1 cellular context compared by ENCODE assay signal in the genomic region with DNA sequence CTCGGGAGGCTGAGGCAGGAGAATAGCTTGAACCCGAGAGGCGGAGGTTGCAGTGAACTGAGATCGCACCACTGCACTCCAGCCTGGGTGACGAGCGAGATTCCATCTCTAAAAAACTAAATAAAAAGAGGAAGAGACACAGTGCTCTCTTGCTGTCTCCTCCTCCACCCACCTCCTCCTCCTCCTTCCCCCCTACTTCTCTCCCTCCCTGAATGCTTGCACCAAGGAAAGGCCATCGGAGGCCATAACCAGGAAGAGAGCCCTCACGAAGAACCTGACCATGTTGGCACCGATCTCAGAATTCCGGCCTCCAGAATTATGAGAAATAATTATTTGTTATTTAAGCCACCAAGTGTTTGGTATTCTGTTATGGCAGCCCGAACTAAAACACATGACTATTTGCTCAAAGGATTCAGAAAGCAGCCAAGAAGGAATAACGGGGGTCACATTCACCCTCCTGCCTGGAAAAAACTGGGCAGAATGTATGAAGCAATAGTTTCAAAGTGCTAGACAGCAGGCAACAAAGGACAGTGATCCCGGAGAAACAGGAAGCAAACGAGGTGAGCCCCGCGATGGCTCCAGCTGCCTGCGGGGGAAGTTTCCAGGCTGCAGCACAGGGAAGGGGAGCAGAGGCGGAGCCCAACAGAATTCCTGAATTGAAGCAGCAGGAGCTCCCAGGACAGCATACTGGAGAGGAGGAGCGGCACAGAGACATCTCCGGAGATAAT.
A peak's percentile ranks its signal among the peaks of the same experiment; 100 is the strongest.
TF ChIP-seq lines count a peak whose summit lies in the region.

No MANE protein-coding gene starts in this region.

TF ChIP-seq in HepG2, 621 proteins besides CTCF, POLR2A, EP300 and RAD21 (continued from another document and continues in another):
- TF ChIP-seq, protein P1, sequence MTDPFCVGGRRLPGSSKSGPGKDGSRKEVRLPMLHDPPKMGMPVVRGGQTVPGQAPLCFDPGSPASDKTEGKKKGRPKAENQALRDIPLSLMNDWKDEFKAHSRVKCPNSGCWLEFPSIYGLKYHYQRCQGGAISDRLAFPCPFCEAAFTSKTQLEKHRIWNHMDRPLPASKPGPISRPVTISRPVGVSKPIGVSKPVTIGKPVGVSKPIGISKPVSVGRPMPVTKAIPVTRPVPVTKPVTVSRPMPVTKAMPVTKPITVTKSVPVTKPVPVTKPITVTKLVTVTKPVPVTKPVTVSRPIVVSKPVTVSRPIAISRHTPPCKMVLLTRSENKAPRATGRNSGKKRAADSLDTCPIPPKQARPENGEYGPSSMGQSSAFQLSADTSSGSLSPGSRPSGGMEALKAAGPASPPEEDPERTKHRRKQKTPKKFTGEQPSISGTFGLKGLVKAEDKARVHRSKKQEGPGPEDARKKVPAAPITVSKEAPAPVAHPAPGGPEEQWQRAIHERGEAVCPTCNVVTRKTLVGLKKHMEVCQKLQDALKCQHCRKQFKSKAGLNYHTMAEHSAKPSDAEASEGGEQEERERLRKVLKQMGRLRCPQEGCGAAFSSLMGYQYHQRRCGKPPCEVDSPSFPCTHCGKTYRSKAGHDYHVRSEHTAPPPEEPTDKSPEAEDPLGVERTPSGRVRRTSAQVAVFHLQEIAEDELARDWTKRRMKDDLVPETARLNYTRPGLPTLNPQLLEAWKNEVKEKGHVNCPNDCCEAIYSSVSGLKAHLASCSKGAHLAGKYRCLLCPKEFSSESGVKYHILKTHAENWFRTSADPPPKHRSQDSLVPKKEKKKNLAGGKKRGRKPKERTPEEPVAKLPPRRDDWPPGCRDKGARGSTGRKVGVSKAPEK (CRISPR knock-in tag; IDR thresholded peaks at IDR 0.05; ENCODE audit: borderline replicate concordance): no peak
- TF ChIP-seq, protein P2, sequence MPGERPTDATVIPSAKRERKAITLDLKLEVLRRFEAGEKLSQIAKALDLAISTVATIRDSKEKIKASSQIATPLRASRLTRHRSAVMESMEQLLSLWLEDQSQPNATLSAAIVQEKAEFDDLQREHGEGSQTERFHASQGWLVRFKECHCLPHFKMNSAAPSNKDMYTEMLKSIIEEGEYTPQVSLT (CRISPR knock-in tag; IDR thresholded peaks at IDR 0.05; ENCODE audit: borderline replicate concordance, low read depth): no peak
- TF ChIP-seq, protein P3, sequence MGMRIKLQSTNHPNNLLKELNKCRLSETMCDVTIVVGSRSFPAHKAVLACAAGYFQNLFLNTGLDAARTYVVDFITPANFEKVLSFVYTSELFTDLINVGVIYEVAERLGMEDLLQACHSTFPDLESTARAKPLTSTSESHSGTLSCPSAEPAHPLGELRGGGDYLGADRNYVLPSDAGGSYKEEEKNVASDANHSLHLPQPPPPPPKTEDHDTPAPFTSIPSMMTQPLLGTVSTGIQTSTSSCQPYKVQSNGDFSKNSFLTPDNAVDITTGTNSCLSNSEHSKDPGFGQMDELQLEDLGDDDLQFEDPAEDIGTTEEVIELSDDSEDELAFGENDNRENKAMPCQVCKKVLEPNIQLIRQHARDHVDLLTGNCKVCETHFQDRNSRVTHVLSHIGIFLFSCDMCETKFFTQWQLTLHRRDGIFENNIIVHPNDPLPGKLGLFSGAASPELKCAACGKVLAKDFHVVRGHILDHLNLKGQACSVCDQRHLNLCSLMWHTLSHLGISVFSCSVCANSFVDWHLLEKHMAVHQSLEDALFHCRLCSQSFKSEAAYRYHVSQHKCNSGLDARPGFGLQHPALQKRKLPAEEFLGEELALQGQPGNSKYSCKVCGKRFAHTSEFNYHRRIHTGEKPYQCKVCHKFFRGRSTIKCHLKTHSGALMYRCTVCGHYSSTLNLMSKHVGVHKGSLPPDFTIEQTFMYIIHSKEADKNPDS (CRISPR knock-in tag; IDR thresholded peaks at IDR 0.05): no peak
- TF ChIP-seq ATF7-NPFF (CRISPR knock-in tag; IDR thresholded peaks at IDR 0.05; ENCODE audit: low read depth) (no peak), CHD2 (IDR thresholded peaks at IDR 0.05; ENCODE audit: low read depth, low read length) (0 out of 2 replicates have a peak, but pooled peaks have one; percentile 41), ZNF326 (CRISPR knock-in tag; IDR thresholded peaks at IDR 0.05; ENCODE audit: borderline replicate concordance) (no peak), HMGA1 (CRISPR knock-in tag; conservative IDR thresholded peaks at IDR 0.05) (no peak), ZNF256 (CRISPR knock-in tag; conservative IDR thresholded peaks at IDR 0.05) (no peak), NCOA5 (CRISPR knock-in tag; IDR thresholded peaks at IDR 0.05) (no peak), KDM5B (CRISPR knock-in tag; IDR thresholded peaks at IDR 0.05; ENCODE audit: borderline replicate concordance) (peak; percentile 38; the same call in 1 of the 2 replicates), SRF (IDR thresholded peaks at IDR 0.05; ENCODE audit: low read depth, low read length) (no peak), NR1H2 (CRISPR knock-in tag; IDR thresholded peaks at IDR 0.05; ENCODE audit: borderline replicate concordance, low read depth) (no peak), CC2D1A (CRISPR knock-in tag; IDR thresholded peaks at IDR 0.05) (no peak), RELA (CRISPR knock-in tag; IDR thresholded peaks at IDR 0.05) (no peak)
- TF ChIP-seq, protein P4, sequence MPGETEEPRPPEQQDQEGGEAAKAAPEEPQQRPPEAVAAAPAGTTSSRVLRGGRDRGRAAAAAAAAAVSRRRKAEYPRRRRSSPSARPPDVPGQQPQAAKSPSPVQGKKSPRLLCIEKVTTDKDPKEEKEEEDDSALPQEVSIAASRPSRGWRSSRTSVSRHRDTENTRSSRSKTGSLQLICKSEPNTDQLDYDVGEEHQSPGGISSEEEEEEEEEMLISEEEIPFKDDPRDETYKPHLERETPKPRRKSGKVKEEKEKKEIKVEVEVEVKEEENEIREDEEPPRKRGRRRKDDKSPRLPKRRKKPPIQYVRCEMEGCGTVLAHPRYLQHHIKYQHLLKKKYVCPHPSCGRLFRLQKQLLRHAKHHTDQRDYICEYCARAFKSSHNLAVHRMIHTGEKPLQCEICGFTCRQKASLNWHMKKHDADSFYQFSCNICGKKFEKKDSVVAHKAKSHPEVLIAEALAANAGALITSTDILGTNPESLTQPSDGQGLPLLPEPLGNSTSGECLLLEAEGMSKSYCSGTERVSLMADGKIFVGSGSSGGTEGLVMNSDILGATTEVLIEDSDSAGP (CRISPR knock-in tag; IDR thresholded peaks at IDR 0.05; ENCODE audit: borderline replicate concordance): peak; percentile 52; the same call in 1 of the 2 replicates
- TF ChIP-seq, protein P5, sequence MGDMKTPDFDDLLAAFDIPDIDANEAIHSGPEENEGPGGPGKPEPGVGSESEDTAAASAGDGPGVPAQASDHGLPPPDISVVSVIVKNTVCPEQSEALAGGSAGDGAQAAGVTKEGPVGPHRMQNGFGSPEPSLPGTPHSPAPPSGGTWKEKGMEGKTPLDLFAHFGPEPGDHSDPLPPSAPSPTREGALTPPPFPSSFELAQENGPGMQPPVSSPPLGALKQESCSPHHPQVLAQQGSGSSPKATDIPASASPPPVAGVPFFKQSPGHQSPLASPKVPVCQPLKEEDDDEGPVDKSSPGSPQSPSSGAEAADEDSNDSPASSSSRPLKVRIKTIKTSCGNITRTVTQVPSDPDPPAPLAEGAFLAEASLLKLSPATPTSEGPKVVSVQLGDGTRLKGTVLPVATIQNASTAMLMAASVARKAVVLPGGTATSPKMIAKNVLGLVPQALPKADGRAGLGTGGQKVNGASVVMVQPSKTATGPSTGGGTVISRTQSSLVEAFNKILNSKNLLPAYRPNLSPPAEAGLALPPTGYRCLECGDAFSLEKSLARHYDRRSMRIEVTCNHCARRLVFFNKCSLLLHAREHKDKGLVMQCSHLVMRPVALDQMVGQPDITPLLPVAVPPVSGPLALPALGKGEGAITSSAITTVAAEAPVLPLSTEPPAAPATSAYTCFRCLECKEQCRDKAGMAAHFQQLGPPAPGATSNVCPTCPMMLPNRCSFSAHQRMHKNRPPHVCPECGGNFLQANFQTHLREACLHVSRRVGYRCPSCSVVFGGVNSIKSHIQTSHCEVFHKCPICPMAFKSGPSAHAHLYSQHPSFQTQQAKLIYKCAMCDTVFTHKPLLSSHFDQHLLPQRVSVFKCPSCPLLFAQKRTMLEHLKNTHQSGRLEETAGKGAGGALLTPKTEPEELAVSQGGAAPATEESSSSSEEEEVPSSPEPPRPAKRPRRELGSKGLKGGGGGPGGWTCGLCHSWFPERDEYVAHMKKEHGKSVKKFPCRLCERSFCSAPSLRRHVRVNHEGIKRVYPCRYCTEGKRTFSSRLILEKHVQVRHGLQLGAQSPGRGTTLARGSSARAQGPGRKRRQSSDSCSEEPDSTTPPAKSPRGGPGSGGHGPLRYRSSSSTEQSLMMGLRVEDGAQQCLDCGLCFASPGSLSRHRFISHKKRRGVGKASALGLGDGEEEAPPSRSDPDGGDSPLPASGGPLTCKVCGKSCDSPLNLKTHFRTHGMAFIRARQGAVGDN (CRISPR knock-in tag; IDR thresholded peaks at IDR 0.05): peak; percentile 94
- TF ChIP-seq, protein P6, sequence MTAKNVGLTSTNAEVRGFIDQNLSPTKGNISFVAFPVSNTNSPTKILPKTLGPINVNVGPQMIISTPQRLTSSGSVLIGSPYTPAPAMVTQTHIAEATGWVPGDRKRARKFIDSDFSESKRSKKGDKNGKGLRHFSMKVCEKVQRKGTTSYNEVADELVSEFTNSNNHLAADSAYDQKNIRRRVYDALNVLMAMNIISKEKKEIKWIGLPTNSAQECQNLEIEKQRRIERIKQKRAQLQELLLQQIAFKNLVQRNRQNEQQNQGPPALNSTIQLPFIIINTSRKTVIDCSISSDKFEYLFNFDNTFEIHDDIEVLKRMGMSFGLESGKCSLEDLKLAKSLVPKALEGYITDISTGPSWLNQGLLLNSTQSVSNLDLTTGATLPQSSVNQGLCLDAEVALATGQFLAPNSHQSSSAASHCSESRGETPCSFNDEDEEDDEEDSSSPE (CRISPR knock-in tag; IDR thresholded peaks at IDR 0.05): no peak
- TF ChIP-seq, protein P7, sequence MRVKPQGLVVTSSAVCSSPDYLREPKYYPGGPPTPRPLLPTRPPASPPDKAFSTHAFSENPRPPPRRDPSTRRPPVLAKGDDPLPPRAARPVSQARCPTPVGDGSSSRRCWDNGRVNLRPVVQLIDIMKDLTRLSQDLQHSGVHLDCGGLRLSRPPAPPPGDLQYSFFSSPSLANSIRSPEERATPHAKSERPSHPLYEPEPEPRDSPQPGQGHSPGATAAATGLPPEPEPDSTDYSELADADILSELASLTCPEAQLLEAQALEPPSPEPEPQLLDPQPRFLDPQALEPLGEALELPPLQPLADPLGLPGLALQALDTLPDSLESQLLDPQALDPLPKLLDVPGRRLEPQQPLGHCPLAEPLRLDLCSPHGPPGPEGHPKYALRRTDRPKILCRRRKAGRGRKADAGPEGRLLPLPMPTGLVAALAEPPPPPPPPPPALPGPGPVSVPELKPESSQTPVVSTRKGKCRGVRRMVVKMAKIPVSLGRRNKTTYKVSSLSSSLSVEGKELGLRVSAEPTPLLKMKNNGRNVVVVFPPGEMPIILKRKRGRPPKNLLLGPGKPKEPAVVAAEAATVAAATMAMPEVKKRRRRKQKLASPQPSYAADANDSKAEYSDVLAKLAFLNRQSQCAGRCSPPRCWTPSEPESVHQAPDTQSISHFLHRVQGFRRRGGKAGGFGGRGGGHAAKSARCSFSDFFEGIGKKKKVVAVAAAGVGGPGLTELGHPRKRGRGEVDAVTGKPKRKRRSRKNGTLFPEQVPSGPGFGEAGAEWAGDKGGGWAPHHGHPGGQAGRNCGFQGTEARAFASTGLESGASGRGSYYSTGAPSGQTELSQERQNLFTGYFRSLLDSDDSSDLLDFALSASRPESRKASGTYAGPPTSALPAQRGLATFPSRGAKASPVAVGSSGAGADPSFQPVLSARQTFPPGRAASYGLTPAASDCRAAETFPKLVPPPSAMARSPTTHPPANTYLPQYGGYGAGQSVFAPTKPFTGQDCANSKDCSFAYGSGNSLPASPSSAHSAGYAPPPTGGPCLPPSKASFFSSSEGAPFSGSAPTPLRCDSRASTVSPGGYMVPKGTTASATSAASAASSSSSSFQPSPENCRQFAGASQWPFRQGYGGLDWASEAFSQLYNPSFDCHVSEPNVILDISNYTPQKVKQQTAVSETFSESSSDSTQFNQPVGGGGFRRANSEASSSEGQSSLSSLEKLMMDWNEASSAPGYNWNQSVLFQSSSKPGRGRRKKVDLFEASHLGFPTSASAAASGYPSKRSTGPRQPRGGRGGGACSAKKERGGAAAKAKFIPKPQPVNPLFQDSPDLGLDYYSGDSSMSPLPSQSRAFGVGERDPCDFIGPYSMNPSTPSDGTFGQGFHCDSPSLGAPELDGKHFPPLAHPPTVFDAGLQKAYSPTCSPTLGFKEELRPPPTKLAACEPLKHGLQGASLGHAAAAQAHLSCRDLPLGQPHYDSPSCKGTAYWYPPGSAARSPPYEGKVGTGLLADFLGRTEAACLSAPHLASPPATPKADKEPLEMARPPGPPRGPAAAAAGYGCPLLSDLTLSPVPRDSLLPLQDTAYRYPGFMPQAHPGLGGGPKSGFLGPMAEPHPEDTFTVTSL (CRISPR knock-in tag; IDR thresholded peaks at IDR 0.05; ENCODE audit: borderline replicate concordance): peak; percentile 35; the same call in 1 of the 2 replicates
- TF ChIP-seq, protein P8, sequence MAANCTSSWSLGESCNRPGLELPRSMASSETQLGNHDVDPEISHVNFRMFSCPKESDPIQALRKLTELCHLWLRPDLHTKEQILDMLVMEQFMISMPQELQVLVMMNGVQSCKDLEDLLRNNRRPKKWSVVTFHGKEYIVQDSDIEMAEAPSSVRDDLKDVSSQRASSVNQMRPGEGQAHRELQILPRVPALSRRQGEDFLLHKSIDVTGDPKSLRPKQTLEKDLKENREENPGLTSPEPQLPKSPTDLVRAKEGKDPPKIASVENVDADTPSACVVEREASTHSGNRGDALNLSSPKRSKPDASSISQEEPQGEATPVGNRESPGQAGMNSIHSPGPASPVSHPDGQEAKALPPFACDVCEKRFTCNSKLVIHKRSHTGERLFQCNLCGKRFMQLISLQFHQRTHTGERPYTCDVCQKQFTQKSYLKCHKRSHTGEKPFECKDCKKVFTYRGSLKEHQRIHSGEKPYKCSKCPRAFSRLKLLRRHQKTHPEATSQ (CRISPR knock-in tag; IDR thresholded peaks at IDR 0.05; ENCODE audit: borderline replicate concordance): 0 out of 2 replicates have a peak, but pooled peaks have one; percentile 32
- TF ChIP-seq, protein P9, sequence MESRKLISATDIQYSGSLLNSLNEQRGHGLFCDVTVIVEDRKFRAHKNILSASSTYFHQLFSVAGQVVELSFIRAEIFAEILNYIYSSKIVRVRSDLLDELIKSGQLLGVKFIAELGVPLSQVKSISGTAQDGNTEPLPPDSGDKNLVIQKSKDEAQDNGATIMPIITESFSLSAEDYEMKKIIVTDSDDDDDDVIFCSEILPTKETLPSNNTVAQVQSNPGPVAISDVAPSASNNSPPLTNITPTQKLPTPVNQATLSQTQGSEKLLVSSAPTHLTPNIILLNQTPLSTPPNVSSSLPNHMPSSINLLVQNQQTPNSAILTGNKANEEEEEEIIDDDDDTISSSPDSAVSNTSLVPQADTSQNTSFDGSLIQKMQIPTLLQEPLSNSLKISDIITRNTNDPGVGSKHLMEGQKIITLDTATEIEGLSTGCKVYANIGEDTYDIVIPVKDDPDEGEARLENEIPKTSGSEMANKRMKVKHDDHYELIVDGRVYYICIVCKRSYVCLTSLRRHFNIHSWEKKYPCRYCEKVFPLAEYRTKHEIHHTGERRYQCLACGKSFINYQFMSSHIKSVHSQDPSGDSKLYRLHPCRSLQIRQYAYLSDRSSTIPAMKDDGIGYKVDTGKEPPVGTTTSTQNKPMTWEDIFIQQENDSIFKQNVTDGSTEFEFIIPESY (CRISPR knock-in tag; IDR thresholded peaks at IDR 0.05): no peak
- TF ChIP-seq, protein P10, sequence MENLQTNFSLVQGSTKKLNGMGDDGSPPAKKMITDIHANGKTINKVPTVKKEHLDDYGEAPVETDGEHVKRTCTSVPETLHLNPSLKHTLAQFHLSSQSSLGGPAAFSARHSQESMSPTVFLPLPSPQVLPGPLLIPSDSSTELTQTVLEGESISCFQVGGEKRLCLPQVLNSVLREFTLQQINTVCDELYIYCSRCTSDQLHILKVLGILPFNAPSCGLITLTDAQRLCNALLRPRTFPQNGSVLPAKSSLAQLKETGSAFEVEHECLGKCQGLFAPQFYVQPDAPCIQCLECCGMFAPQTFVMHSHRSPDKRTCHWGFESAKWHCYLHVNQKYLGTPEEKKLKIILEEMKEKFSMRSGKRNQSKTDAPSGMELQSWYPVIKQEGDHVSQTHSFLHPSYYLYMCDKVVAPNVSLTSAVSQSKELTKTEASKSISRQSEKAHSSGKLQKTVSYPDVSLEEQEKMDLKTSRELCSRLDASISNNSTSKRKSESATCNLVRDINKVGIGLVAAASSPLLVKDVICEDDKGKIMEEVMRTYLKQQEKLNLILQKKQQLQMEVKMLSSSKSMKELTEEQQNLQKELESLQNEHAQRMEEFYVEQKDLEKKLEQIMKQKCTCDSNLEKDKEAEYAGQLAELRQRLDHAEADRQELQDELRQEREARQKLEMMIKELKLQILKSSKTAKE (CRISPR knock-in tag; IDR thresholded peaks at IDR 0.05; ENCODE audit: borderline replicate concordance): no peak
